8 cellular contexts compared by ENCODE assay signal in the genomic region with DNA sequence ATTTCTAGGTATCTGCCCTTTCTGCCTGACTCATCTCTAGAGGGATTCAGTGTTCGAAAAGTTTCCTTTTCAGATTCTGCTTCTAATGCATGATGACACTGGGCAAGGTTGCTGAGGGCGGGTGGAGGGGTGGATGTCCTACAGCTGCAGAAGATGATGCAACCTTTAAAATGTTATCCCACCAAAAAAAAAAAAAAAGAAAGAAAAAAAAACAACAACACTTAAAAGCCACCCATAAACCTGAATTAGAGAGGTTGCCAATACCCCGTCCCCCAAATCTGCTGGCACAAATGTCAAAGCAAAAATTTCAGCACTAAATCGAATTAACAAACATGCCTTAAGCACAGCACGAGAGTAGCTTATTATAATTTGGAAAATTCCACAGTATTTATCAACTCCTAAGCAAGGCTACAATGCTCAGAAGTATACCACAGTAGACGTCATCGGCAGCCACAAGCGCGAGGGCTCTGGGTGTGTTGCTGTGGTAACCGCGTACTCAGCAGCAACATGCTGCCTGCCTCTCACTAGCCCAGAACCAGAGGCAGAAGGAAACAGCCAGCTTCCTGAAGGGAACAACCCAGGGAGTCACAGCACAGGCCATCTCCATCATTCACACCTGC.
DNase-seq lines count a peak whose midpoint lies in the region; ATAC-seq and TF ChIP-seq lines count a peak whose summit lies in the region.

No MANE protein-coding gene starts in this region.

- no peaks in the 10 kb centered on the region for H3K9me3 ChIP-seq in SJCRH30 (replicated peaks)

- H3K36me3 Mint-ChIP-seq in nephron progenitor cell (ENCODE audit: low read depth): no peaks in the 10 kb centered on the region

- H3K36me3 ChIP-seq in SJCRH30: peaks cover 9% of the 10 kb centered on the region; the same call in 1 of the 2 replicates

- H3K4me1 Mint-ChIP-seq in nephron progenitor cell: peaks cover 49% of the 10 kb centered on the region

- no peak overlapping the region for H3K4me3 Mint-ChIP-seq in nephron progenitor cell

- no peaks in the 10 kb centered on the region for H3K27me3 ChIP-seq in SJCRH30

- no peak overlapping the region for H3K4me3 ChIP-seq in SJCRH30

- peak; percentile 84 for ATAC-seq in stimulated activated naive CD8-positive, alpha-beta T cell treated with anti-CD3 and anti-CD28 coated beads, Interleukin-15, Interleukin-2, amounts not matched to agents 100 U/mL and 50 U/mL, for 24 hours

- peaks cover 6% of the 10 kb centered on the region for H3K27me3 Mint-ChIP-seq in nephron progenitor cell (ENCODE audit: low read depth, poor library complexity)

- H3K27ac Mint-ChIP-seq in nephron progenitor cell: peak overlapping the region; percentile 57

- DNase-seq in Daoy (ENCODE audit: low read depth) (peak; percentile 82), GOT3 (lab: John Stamatoyannopoulos, UW) (peak; percentile 69), NCI-H146 (lab: John Stamatoyannopoulos, UW) (peak; percentile 52), epidermal melanocyte (ENCODE audit: insufficient read length, low spot score) (peak; percentile 22), nephron progenitor cell (peak; percentile 24), SJCRH30 (no peak)
- peak; percentile 49 for DNase-seq in activated CD8-positive, alpha-beta memory T cell treated with anti-CD3 and anti-CD28 coated beads, Interleukin-2, amount 50 U/mL, for 24 hours (ENCODE audit: extremely low read depth)
- DNase-seq in stimulated activated naive CD8-positive, alpha-beta T cell treated with anti-CD3 and anti-CD28 coated beads, Interleukin-15, Interleukin-2, amounts not matched to agents 100 U/mL and 50 U/mL, for 24 hours: peak; percentile 75

- peaks cover 60% of the 10 kb centered on the region for H3K9me3 Mint-ChIP-seq in nephron progenitor cell

- no peak overlapping the region for H3K27ac ChIP-seq in SJCRH30

- no peak for TF ChIP-seq CTCF in nephron progenitor cell (IDR thresholded peaks at IDR 0.05)

- no peaks in the 10 kb centered on the region for H3K4me1 ChIP-seq in SJCRH30

Comparison
In these comparisons a context has a peak if more than half of its experiments do, and no peak if none do; other contexts are left out.
1. DNase-seq: peak in Daoy (single experiment), GOT3 (single experiment), NCI-H146 (single experiment), activated CD8-positive, alpha-beta memory T cell treated with anti-CD3 and anti-CD28 coated beads, Interleukin-2, amount 50 U/mL, for 24 hours (single experiment), epidermal melanocyte (single experiment), nephron progenitor cell (single experiment) and stimulated activated naive CD8-positive, alpha-beta T cell treated with anti-CD3 and anti-CD28 coated beads, Interleukin-15, Interleukin-2, amounts not matched to agents 100 U/mL and 50 U/mL, for 24 hours (single experiment); none in SJCRH30 (0 of 2).